Comparison of ENCODE assay signal across 3 cellular contexts in genomic region chr10:91627344-91628102, GRCh38.
TF ChIP-seq lines count a peak whose summit lies in the region.

No MANE protein-coding gene starts in this region.

TF ChIP-seq in IMR-90, 13 proteins besides CTCF, POLR2A, EP300 and RAD21:
- no peak for TF ChIP-seq ELK1 (IDR thresholded peaks at IDR 0.05; ENCODE audit: borderline replicate concordance, low read depth, low read length)
- no peak for TF ChIP-seq MXI1 (IDR thresholded peaks at IDR 0.05; ENCODE audit: borderline replicate concordance, low read depth, low read length)
- no peak for TF ChIP-seq MAZ (IDR thresholded peaks at IDR 0.05; ENCODE audit: borderline replicate concordance, low read depth, low read length)
- no peak for TF ChIP-seq RFX5 (IDR thresholded peaks at IDR 0.05; ENCODE audit: low read depth, low read length)
- TF ChIP-seq SMC3 (IDR thresholded peaks at IDR 0.05; ENCODE audit: low read depth, low read length), result no peak
- TF ChIP-seq, protein P1, sequence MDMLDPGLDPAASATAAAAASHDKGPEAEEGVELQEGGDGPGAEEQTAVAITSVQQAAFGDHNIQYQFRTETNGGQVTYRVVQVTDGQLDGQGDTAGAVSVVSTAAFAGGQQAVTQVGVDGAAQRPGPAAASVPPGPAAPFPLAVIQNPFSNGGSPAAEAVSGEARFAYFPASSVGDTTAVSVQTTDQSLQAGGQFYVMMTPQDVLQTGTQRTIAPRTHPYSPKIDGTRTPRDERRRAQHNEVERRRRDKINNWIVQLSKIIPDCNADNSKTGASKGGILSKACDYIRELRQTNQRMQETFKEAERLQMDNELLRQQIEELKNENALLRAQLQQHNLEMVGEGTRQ (IDR thresholded peaks at IDR 0.05; ENCODE audit: low read depth, low read length), result no peak
- no peak for TF ChIP-seq MAFK (IDR thresholded peaks at IDR 0.05; ENCODE audit: low read depth, low read length)
- no peak for TF ChIP-seq CHD1 (IDR thresholded peaks at IDR 0.05; ENCODE audit: low read depth, low read length)
- no peak for TF ChIP-seq NFE2L2 (IDR thresholded peaks at IDR 0.05; ENCODE audit: low read depth, low read length)
- TF ChIP-seq FOS (IDR thresholded peaks at IDR 0.05; ENCODE audit: low read depth, low read length), result no peak
- TF ChIP-seq BHLHE40 (IDR thresholded peaks at IDR 0.05; ENCODE audit: low read depth, low read length), result no peak
- no peak for TF ChIP-seq RCOR1 (IDR thresholded peaks at IDR 0.05; ENCODE audit: insufficient replicate concordance, low read length)
- no peak for TF ChIP-seq CEBPB (IDR thresholded peaks at IDR 0.05; ENCODE audit: low read depth, low read length)

TF ChIP-seq in liver, 16 proteins besides CTCF, POLR2A, EP300 and RAD21 (continued from another document):
- TF ChIP-seq JUND (IDR thresholded peaks at IDR 0.05) (no peak), FOXA1 (IDR thresholded peaks at IDR 0.05) (no peak), RXRA (IDR thresholded peaks at IDR 0.05) (peak in 1 of 2 donors; percentile 22)

TF ChIP-seq in WTC11, 78 proteins besides CTCF, POLR2A, EP300 and RAD21 (continued from another document):
- TF ChIP-seq ARID4B (CRISPR knock-in tag; IDR thresholded peaks at IDR 0.05; ENCODE audit: borderline replicate concordance) (no peak), FOXJ3 (CRISPR knock-in tag; IDR thresholded peaks at IDR 0.05; ENCODE audit: borderline replicate concordance) (no peak), ZNF416 (CRISPR knock-in tag; IDR thresholded peaks at IDR 0.05) (no peak), OVOL2 (CRISPR knock-in tag; IDR thresholded peaks at IDR 0.05; ENCODE audit: borderline replicate concordance) (no peak), ZNF138 (CRISPR knock-in tag; conservative IDR thresholded peaks at IDR 0.05) (no peak)
- TF ChIP-seq, protein P2, sequence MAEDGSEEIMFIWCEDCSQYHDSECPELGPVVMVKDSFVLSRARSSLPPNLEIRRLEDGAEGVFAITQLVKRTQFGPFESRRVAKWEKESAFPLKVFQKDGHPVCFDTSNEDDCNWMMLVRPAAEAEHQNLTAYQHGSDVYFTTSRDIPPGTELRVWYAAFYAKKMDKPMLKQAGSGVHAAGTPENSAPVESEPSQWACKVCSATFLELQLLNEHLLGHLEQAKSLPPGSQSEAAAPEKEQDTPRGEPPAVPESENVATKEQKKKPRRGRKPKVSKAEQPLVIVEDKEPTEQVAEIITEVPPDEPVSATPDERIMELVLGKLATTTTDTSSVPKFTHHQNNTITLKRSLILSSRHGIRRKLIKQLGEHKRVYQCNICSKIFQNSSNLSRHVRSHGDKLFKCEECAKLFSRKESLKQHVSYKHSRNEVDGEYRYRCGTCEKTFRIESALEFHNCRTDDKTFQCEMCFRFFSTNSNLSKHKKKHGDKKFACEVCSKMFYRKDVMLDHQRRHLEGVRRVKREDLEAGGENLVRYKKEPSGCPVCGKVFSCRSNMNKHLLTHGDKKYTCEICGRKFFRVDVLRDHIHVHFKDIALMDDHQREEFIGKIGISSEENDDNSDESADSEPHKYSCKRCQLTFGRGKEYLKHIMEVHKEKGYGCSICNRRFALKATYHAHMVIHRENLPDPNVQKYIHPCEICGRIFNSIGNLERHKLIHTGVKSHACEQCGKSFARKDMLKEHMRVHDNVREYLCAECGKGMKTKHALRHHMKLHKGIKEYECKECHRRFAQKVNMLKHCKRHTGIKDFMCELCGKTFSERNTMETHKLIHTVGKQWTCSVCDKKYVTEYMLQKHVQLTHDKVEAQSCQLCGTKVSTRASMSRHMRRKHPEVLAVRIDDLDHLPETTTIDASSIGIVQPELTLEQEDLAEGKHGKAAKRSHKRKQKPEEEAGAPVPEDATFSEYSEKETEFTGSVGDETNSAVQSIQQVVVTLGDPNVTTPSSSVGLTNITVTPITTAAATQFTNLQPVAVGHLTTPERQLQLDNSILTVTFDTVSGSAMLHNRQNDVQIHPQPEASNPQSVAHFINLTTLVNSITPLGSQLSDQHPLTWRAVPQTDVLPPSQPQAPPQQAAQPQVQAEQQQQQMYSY (CRISPR knock-in tag; IDR thresholded peaks at IDR 0.05), result no peak
- TF ChIP-seq, protein P3, sequence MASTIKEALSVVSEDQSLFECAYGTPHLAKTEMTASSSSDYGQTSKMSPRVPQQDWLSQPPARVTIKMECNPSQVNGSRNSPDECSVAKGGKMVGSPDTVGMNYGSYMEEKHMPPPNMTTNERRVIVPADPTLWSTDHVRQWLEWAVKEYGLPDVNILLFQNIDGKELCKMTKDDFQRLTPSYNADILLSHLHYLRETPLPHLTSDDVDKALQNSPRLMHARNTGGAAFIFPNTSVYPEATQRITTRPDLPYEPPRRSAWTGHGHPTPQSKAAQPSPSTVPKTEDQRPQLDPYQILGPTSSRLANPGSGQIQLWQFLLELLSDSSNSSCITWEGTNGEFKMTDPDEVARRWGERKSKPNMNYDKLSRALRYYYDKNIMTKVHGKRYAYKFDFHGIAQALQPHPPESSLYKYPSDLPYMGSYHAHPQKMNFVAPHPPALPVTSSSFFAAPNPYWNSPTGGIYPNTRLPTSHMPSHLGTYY (CRISPR knock-in tag; IDR thresholded peaks at IDR 0.05), result no peak
- TF ChIP-seq, protein P4, sequence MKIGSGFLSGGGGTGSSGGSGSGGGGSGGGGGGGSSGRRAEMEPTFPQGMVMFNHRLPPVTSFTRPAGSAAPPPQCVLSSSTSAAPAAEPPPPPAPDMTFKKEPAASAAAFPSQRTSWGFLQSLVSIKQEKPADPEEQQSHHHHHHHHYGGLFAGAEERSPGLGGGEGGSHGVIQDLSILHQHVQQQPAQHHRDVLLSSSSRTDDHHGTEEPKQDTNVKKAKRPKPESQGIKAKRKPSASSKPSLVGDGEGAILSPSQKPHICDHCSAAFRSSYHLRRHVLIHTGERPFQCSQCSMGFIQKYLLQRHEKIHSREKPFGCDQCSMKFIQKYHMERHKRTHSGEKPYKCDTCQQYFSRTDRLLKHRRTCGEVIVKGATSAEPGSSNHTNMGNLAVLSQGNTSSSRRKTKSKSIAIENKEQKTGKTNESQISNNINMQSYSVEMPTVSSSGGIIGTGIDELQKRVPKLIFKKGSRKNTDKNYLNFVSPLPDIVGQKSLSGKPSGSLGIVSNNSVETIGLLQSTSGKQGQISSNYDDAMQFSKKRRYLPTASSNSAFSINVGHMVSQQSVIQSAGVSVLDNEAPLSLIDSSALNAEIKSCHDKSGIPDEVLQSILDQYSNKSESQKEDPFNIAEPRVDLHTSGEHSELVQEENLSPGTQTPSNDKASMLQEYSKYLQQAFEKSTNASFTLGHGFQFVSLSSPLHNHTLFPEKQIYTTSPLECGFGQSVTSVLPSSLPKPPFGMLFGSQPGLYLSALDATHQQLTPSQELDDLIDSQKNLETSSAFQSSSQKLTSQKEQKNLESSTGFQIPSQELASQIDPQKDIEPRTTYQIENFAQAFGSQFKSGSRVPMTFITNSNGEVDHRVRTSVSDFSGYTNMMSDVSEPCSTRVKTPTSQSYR (CRISPR knock-in tag; IDR thresholded peaks at IDR 0.05), result no peak
